ENCODE assay signal across 13 cellular contexts in the genomic region with DNA sequence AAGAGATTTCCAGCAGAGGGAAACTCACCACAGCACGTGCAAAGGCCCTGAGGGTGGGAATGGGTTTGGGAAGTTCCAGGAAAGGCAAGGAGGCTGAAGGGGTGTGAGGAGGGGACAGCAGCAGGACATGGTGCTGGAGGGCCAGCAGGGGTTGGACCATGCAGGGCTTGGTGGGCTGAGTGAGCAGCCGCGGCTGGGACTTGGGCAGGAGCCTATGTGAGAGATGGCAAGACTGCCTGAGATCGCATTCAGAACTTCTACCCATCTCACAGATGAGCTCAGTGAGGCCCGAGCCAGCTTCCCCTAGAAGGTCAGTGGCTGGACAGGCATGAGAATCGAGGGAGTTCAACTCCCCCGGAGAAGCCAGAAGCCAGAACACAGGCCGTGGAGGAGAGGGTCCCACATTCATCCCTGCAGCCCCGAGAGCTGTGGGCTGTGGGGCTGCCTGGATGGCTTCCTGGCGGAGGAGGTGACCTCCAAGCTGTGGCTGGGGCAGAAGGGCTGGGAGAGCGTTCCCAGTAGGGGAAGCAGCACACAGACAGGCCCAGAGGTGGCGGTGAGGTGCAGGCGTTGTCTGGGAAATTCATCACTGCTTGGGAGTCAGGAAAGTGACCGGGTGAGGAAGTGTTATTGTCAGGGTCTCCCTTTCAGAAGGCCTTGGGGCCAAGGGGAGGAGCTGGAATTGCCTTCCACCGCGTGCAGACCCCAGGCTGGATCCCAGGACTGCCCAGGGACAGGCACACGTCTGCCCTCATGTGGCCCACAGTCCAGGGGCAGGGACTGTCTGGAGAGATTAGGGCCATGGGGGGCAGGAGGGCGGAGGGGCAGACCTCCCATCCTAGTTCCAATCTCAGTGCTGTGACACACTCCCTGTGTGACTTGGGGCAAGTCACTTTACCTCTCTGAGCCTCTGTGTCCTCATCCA.
DNase-seq lines count a peak whose midpoint lies in the region; ATAC-seq, FAIRE-seq and TF ChIP-seq lines count a peak whose summit lies in the region.
"Had no signal": no experiment of that assay in that cellular context is flagged by ENCODE, and none has a peak within 500 bp of the region (broad histone marks: within the 10 kb centered on the region; RNA-seq: fewer than 3 reads in every experiment).

No MANE protein-coding gene starts in this region.

- peak overlapping the region; percentile 44 to 72 for H3K27ac Mint-ChIP-seq in effector memory CD8-positive, alpha-beta T cell

- peak in 2 of 3 donors; percentile 10 to 49 for DNase-seq in right cardiac atrium
- DNase-seq in left cardiac atrium: no peak
- no peak for DNase-seq in effector memory CD8-positive, alpha-beta T cell
- no peak for DNase-seq in ovary
- no peak for DNase-seq in AG20443 (ENCODE audit: low spot score)
- DNase-seq in NCI-H510A treated with DMSO at 0.1 percent for 48 hours (lab: John Stamatoyannopoulos, UW): no peak
- no peak for DNase-seq in small intestine
- DNase-seq: activated CD4-positive, CD25-positive, alpha-beta regulatory T cell; activated T-cell treated with anti-CD3 and anti-CD28 coated beads, Interleukin-2, amount 50 U/mL, for 48 hours; nucleus accumbens; stimulated activated CD4-positive, alpha-beta T cell treated with anti-CD3 and anti-CD28 coated beads, Interleukin-4, amount 100 ng/mL, for 4 hours had no signal

- H3K27me3 ChIP-seq in right cardiac atrium (ENCODE audit: control insufficient read depth, insufficient read depth) (no peaks in the 10 kb centered on the region), ovary (no peaks in the 10 kb centered on the region), small intestine (ENCODE audit: control insufficient read depth in 2 of 2, insufficient read depth in 2 of 2, low read length in 2 of 2) (no peaks in the 10 kb centered on the region)

- 80% methylated on average over 18 of the region's 18 CpGs for WGBS in right cardiac atrium
- WGBS in ovary, 3 donors: 80 to 86% (median 85%) methylated on average over 17 to 18 of the region's 18 CpGs
- 85 to 89% (median 89%) methylated on average over 18 of the region's 18 CpGs for WGBS in small intestine, 3 donors

- no peak overlapping the region for H3K4me3 Mint-ChIP-seq in effector memory CD8-positive, alpha-beta T cell

- ATAC-seq in right cardiac atrium (no peak), left cardiac atrium (no peak), HG03520 (IDR thresholded peaks at IDR 0.05; ENCODE audit: unreplicated experiment) (no peak)
- ATAC-seq in effector memory CD8-positive, alpha-beta T cell (replicated peaks): no peak

- no peak for TF ChIP-seq CTCF in ovary (IDR thresholded peaks at IDR 0.05)

- TF ChIP-seq POLR2A in ovary (IDR thresholded peaks at IDR 0.05): no peak

- H3K36me3 ChIP-seq in ovary: no peaks in the 10 kb centered on the region
- H3K36me3 ChIP-seq in small intestine (ENCODE audit: control insufficient read depth in 2 of 2, insufficient read depth in 2 of 2, low read length in 2 of 2): no peaks in the 10 kb centered on the region

- no peak for TF ChIP-seq EP300 in ovary (IDR thresholded peaks at IDR 0.05)

- intact Hi-C loops in right cardiac atrium (cut with DNase I): no loop called here
- intact Hi-C loops in left cardiac atrium (cut with DNase I): no loop called here
- intact Hi-C loops in ovary (cut with DNase I): loop anchor here in 1 of 4 donors (5.0 kb wide), 2 partner anchors 102 to 168 kb away; a partner anchor contains a TSS

- peaks cover 5% of the 10 kb centered on the region for H3K4me1 ChIP-seq in right cardiac atrium (ENCODE audit: control insufficient read depth, insufficient read depth, low read length)
- peaks cover 11% of the 10 kb centered on the region for H3K4me1 ChIP-seq in ovary (ENCODE audit: insufficient read depth)
- H3K4me1 ChIP-seq in small intestine (ENCODE audit: control insufficient read depth in 2 of 2, insufficient read depth in 1 of 2, low read depth in 1 of 2, low read length in 1 of 2): peaks cover 0 to 5% of the 10 kb centered on the region in 2 donors

- peaks cover 0 to 7% of the 10 kb centered on the region in 2 donors for H3K4me1 Mint-ChIP-seq in effector memory CD8-positive, alpha-beta T cell (ENCODE audit: low read depth in 2 of 2)

- H3K27ac ChIP-seq in right cardiac atrium (ENCODE audit: low read length) (no peak overlapping the region), ovary (peak overlapping the region; percentile 67 to 88), small intestine (ENCODE audit: low read depth in 1 of 2, low read length in 1 of 2) (peak overlapping the region in 1 of 2 donors; percentile 38)
- H3K27ac ChIP-seq: HL-60 had no signal

- H3K36me3 Mint-ChIP-seq in effector memory CD8-positive, alpha-beta T cell (ENCODE audit: insufficient read depth): no peaks in the 10 kb centered on the region

- no peak for FAIRE-seq in small intestine (lab: Jason Lieb, UNC)

- peaks cover 13 to 28% of the 10 kb centered on the region in 2 donors for H3K27me3 Mint-ChIP-seq in effector memory CD8-positive, alpha-beta T cell

- H3K4me3 ChIP-seq in right cardiac atrium (ENCODE audit: low read length): no peak overlapping the region
- no peak overlapping the region for H3K4me3 ChIP-seq in ovary
- no peak overlapping the region for H3K4me3 ChIP-seq in small intestine (ENCODE audit: low read depth in 1 of 2, low read length in 2 of 2)

- no peaks in the 10 kb centered on the region for H3K9me3 Mint-ChIP-seq in effector memory CD8-positive, alpha-beta T cell

- H3K9me3 ChIP-seq in right cardiac atrium (ENCODE audit: control insufficient read depth, low read length) (no peaks in the 10 kb centered on the region), ovary (no peaks in the 10 kb centered on the region), small intestine (ENCODE audit: control insufficient read depth, low read depth) (no peaks in the 10 kb centered on the region)

Comparison
In these comparisons a context has a peak if more than half of its experiments do, and no peak if none do; other contexts are left out.
1. DNase-seq: peak in right cardiac atrium (2 of 3); none in left cardiac atrium (single experiment), effector memory CD8-positive, alpha-beta T cell (0 of 3), ovary (0 of 5), AG20443 (single experiment), NCI-H510A treated with DMSO at 0.1 percent for 48 hours (single experiment) and small intestine (single experiment).